ENCODE assay signal across 32 cellular contexts in the genomic region with DNA sequence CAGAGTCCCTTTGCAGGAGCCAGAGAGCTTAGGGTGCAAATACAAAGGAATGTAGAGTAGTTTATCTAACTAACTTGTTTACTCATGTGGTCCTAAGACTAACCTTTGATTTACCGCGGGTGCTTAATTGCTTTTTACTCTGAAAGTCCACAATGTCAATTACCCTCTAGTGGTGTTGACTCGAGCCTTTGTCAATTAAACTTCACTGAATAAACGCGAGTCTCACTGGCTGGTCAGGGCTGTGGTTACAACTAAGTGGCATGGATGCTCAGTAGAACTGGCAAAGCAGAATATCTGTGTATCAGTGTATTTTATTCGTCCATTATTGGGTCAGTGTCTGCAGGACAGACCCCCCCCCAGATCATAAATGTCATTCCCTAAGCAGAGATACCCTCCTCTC.
"Had no signal": no experiment of that assay in that cellular context is flagged by ENCODE, and none has a peak within 500 bp of the region (broad histone marks: within the 10 kb centered on the region; RNA-seq: fewer than 3 reads in every experiment).

No MANE protein-coding gene starts in this region.

- DNase-seq: activated effector memory CD4-positive, alpha-beta T cell treated with anti-CD3 and anti-CD28 coated beads, Interleukin-2, amount 50 U/mL, for 16 hours; activated effector memory CD4-positive, alpha-beta T cell treated with Interleukin-2 at 50 U/mL for 16 hours; activated gamma-delta T cell; activated gamma-delta T cell treated with Interleukin-2 at 50 U/mL for 16 hours; activated naive CD4-positive, alpha-beta T cell; activated naive CD4-positive, alpha-beta T cell treated with anti-CD3 and anti-CD28 coated beads for 36 hours; activated naive CD4-positive, alpha-beta T cell treated with anti-CD3 and anti-CD28 coated beads, Interleukin-2, amount 10 ng/mL, durations not matched to agents 7 days and 5 days; activated naive CD4-positive, alpha-beta T cell treated with anti-CD3 and anti-CD28 coated beads, Interleukin-2, amount 50 U/mL, for 16 hours; activated naive CD4-positive, alpha-beta T cell treated with Interleukin-2 at 50 U/mL for 16 hours; activated naive CD8-positive, alpha-beta T cell treated with anti-CD3 and anti-CD28 coated beads for 36 hours; activated naive CD8-positive, alpha-beta T cell treated with anti-CD3 and anti-CD28 coated beads, Interleukin-2, amount 10 ng/mL, durations not matched to agents 7 days and 5 days; activated naive CD8-positive, alpha-beta T cell treated with anti-CD3 and anti-CD28 coated beads, Interleukin-2, amount 50 U/mL, for 24 hours; activated T-cell treated with anti-CD3 and anti-CD28 coated beads, Interleukin-2, amount 50 U/mL, for 1 hour; activated T-cell treated with anti-CD3 and anti-CD28 coated beads, Interleukin-2, amount 50 U/mL, for 24 hours; activated T-cell treated with anti-CD3 and anti-CD28 coated beads, Interleukin-2, amount 50 U/mL, for 4 hours; activated T-cell treated with anti-CD3 and anti-CD28 coated beads, Interleukin-2, amount 50 U/mL, for 48 hours; activated T-cell treated with anti-CD3 and anti-CD28 coated beads, Interleukin-2, amount 50 U/mL, for 72 hours; adrenal gland; amniotic stem cell; amygdala; anterior cingulate cortex; aorta; body of pancreas; brain microvascular endothelial cell; caudate nucleus; central memory CD4-positive, alpha-beta T cell; cerebellar nuclear complex had no signal

- ATAC-seq: activated naive CD4-positive, alpha-beta T cell treated with anti-CD3 and anti-CD28 coated beads, Interleukin-2, amount 50 U/mL, for 72 hours; activated naive CD8-positive, alpha-beta T cell treated with anti-CD3 and anti-CD28 coated beads, Interleukin-2, amount 50 U/mL, for 24 hours; activated T-cell treated with anti-CD3 and anti-CD28 coated beads, Interleukin-2, amount 50 U/mL, for 4 hours; activated T-cell treated with anti-CD3 and anti-CD28 coated beads, Interleukin-2, amount 50 U/mL, for 72 hours; activated T-helper 17 cell treated with anti-CD3 and anti-CD28 coated beads, Interleukin-2, amount 50 U/mL, for 72 hours; body of pancreas had no signal

- H3K9me3 ChIP-seq: adrenal gland, ascending aorta, body of pancreas had no signal

- H3K4me1 ChIP-seq: adrenal gland, ascending aorta, body of pancreas, breast epithelium had no signal

- H3K4me3 ChIP-seq: adrenal gland, ascending aorta, body of pancreas, breast epithelium, cardiac muscle cell had no signal

- H3K36me3 ChIP-seq: adrenal gland, ascending aorta, brain microvascular endothelial cell, breast epithelium, cardiac muscle cell had no signal

- H3K27ac ChIP-seq: adrenal gland, ascending aorta, body of pancreas, brain microvascular endothelial cell, breast epithelium, cardiac muscle cell had no signal

- H3K27me3 ChIP-seq: adrenal gland, ascending aorta, body of pancreas, brain microvascular endothelial cell, breast epithelium, cardiac muscle cell had no signal
